ENCODE assay signal across 24 cellular contexts in the genomic region with DNA sequence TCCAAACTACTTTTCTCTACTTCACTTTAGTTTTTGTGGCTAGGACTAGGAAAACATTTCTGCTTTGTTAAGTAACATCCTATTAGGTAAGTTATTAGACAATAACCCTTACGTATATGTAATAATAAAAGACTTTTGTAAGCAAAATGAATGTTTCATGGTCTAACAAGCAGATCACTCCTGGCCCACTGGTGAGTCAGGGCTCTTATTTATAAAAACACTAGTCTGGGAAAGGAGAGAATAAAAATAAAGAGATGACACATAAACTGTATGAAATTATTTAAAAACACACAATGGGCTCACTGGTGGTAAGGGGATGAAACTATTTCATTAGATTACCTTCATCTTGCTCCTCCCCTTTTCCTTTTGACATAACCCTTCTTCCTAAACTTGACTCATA.
A peak's percentile ranks its signal among the peaks of the same experiment; 100 is the strongest.
DNase-seq lines count a peak whose midpoint lies in the region; TF ChIP-seq lines count a peak whose summit lies in the region.
"Had no signal": no experiment of that assay in that cellular context is flagged by ENCODE, and none has a peak within 500 bp of the region (broad histone marks: within the 10 kb centered on the region; RNA-seq: fewer than 3 reads in every experiment).

No MANE protein-coding gene starts in this region.

- no peak overlapping the region for H3K27ac ChIP-seq in smooth muscle cell (ENCODE audit: low read depth)
- H3K27ac ChIP-seq: A549, RWPE1 had no signal

- no peaks in the 10 kb centered on the region for H3K4me1 ChIP-seq in smooth muscle cell (ENCODE audit: low read depth)
- H3K4me1 ChIP-seq: A549 had no signal

- H3K9ac ChIP-seq in smooth muscle cell (ENCODE audit: low read depth), result no peak overlapping the region

- H3K27me3 ChIP-seq in smooth muscle cell (ENCODE audit: low read depth), result no peaks in the 10 kb centered on the region

- no peaks in the 10 kb centered on the region for H4K20me1 ChIP-seq in smooth muscle cell (ENCODE audit: low read depth)

- peaks cover 4% of the 10 kb centered on the region for H3K9me3 ChIP-seq in smooth muscle cell (replicated peaks; ENCODE audit: low read depth)
- H3K9me3 ChIP-seq: A549, HAP-1 had no signal

- peak overlapping the region; percentile 8 for H2AFZ ChIP-seq in smooth muscle cell (ENCODE audit: low read depth)

- WGBS in smooth muscle cell (ENCODE audit: low lambda C conversion rate), result 91% methylated on average over 1 of the region's 1 CpG

- H3K4me2 ChIP-seq in smooth muscle cell, result no peak overlapping the region
- H3K4me2 ChIP-seq: A549 had no signal

- H3K4me3 ChIP-seq in choroid plexus epithelial cell (ENCODE audit: low read depth, low read length) (no peak overlapping the region), smooth muscle cell (no peak overlapping the region)
- H3K4me3 ChIP-seq: A549, GM12878, HAP-1 had no signal

- no peaks in the 10 kb centered on the region for H3K36me3 ChIP-seq in smooth muscle cell (ENCODE audit: low read depth)
- H3K36me3 ChIP-seq: HAP-1 had no signal

- H3F3A ChIP-seq in smooth muscle cell (ENCODE audit: low read depth), result no peaks in the 10 kb centered on the region

- TF ChIP-seq CTCF in choroid plexus epithelial cell (conservative IDR thresholded peaks at IDR 0.05; ENCODE audit: low read depth, low read length), result no peak
- no peak for TF ChIP-seq CTCF in smooth muscle cell (IDR thresholded peaks at IDR 0.05; ENCODE audit: borderline replicate concordance, insufficient read depth, poor library complexity, severe bottlenecking)

- no peaks in the 10 kb centered on the region for H3K79me2 ChIP-seq in smooth muscle cell (ENCODE audit: low read depth)

- DNase-seq in LHCN-M2 (ENCODE audit: low read depth), result peak; percentile 50
- peak; percentile 1 for DNase-seq in choroid plexus epithelial cell (ENCODE audit: low read depth)
- DNase-seq in kidney glomerular epithelial cell (lab: John Stamatoyannopoulos, UW), result peak; percentile 88
- no peak for DNase-seq in smooth muscle cell (lab: John Stamatoyannopoulos, UW; ENCODE audit: unreplicated experiment)
- DNase-seq in cerebellar nuclear complex (lab: John Stamatoyannopoulos, UW), result no peak
- DNase-seq in activated CD4-positive, alpha-beta T cell treated with anti-CD3 and anti-CD28 coated beads, Interleukin-2, amount 50 U/mL, for 1 hour, result no peak
- no peak for DNase-seq in NCI-H187 (lab: John Stamatoyannopoulos, UW)
- DNase-seq: C1 segment of cervical spinal cord; CD4-positive, alpha-beta memory T cell; COR-L47; GOT3; HFFc6; KBM-7; MM.1S; NCI-H1694 treated with DMSO at 0.1 percent for 48 hours; NCI-H2171 treated with DMSO at 0.1 percent for 48 hours; NCI-H524; NCI-H82; NK-92 treated with Interleukin-12 subunit alpha and Interleukin-12 subunit beta, amount 100 ng/mL, for 24 hours; SHP77 had no signal

Comparison
In these comparisons a context has a peak if more than half of its experiments do, and no peak if none do; other contexts are left out.
1. DNase-seq: peak in LHCN-M2 (single experiment), choroid plexus epithelial cell (single experiment) and kidney glomerular epithelial cell (single experiment); none in smooth muscle cell (single experiment), cerebellar nuclear complex (0 of 2), activated CD4-positive, alpha-beta T cell treated with anti-CD3 and anti-CD28 coated beads, Interleukin-2, amount 50 U/mL, for 1 hour (single experiment) and NCI-H187 (0 of 2).